Comparison of ENCODE assay signal across 13 cellular contexts in the genomic region with DNA sequence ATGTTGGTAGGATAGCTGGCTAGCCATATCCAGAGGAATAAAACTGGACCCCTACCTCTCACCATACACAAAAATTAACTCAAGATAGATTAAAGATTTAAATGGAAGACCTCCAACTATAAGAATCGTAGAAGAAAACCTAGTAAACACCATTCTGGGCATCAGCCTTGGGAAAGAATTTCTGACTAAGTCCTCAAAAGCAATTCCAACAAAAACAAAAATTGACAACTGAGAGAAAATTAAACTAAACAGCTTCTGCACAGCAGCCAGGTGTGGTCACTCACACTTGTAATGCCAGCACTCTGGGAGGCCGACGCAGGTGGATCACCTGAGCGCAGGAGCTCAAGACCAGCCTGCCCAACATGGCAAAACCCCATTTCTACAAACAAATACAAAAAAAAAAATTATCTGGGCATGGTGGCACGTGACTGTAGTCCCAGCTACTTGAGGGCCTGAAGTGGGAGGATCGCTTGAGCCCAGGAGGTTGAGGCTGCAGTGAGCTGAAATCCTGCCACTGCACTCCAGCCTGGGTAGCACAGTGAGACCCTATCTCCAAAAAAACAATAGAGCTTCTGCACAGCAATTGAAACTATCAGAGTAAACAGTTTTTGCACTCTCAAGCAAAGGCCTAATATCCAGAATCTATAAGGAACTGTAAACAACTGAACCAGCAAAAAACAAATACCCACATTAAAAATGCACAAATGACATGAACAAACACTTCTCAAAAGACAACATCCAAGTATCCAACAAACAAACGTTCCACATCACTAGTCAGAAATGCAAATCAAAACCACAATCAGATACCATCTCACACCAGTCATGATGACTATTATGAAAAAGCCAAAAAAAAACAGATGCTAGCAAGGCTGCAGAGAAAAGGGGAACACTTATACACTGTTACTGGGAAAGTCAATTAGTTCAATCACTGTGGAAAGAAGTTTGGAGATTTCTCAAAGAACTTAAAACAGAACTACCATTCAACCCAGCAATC. TPM values are rescaled to one million over a fixed set of nuclear protein-coding genes. Genes with fewer than 3 reads are reported as not detected.
DNase-seq lines count a peak whose midpoint lies in the region; ATAC-seq and TF ChIP-seq lines count a peak whose summit lies in the region.
"Had no signal": no experiment of that assay in that cellular context is flagged by ENCODE, and none has a peak within 500 bp of the region (broad histone marks: within the 10 kb centered on the region; RNA-seq: fewer than 3 reads in every experiment).

No MANE protein-coding gene starts in this region.

- DNase-seq in BJ (ENCODE audit: low read depth) (peak; percentile 62), IMR-90 (peak; percentile 67), adipocyte (ENCODE audit: low read depth) (peak; percentile 76), foreskin fibroblast (peak; percentile 51 to 73), putamen (ENCODE audit: low spot score) (no peak), T-helper 9 cell (no peak), cerebellar nuclear complex (lab: John Stamatoyannopoulos, UW) (no peak)
- DNase-seq in naive thymus-derived CD8-positive, alpha-beta T cell: no peak
- DNase-seq: activated CD8-positive, alpha-beta memory T cell treated with anti-CD3 and anti-CD28 coated beads, Interleukin-2, amount 50 U/mL, for 48 hours; NCI-H2029 treated with DMSO at 0.1 percent for 48 hours had no signal

- H2AK5ac ChIP-seq in IMR-90 (ENCODE audit: low read depth, low read length): no peak overlapping the region

- dilution Hi-C loops in IMR-90 (cut with HindIII; ENCODE audit: low sequenced_read_pairs, unreplicated experiment): no loop called here

- H3K4me3 Mint-ChIP-seq in naive thymus-derived CD8-positive, alpha-beta T cell: no peak overlapping the region
- H3K4me3 Mint-ChIP-seq: brain had no signal

- H3K9ac ChIP-seq in IMR-90 (ENCODE audit: low read depth, low read length): no peak overlapping the region
- no peak overlapping the region for H3K9ac ChIP-seq in adipocyte (ENCODE audit: low read length)

- no peak overlapping the region for H2AK9ac ChIP-seq in IMR-90 (replicated peaks; ENCODE audit: low read depth, low read length, poor library complexity)

- WGBS in IMR-90 (ENCODE audit: extremely low coverage in 2 of 2, insufficient read length in 1 of 2), 2 experiments: no CpG with 5 or more reads among the region's 7 CpGs

- H4K5ac ChIP-seq in IMR-90 (ENCODE audit: low read depth, low read length): no peak overlapping the region

- H3K27ac Mint-ChIP-seq in naive thymus-derived CD8-positive, alpha-beta T cell: no peak overlapping the region
- H3K27ac Mint-ChIP-seq: brain had no signal

- H2BK15ac ChIP-seq in IMR-90 (ENCODE audit: low read depth, low read length): no peak overlapping the region

- no peak overlapping the region for H2AFZ ChIP-seq in IMR-90 (replicated peaks; ENCODE audit: low read length, poor library complexity)

- H3K27me3 Mint-ChIP-seq in naive thymus-derived CD8-positive, alpha-beta T cell: peaks cover 0 to 14% (median 0%) of the 10 kb centered on the region in 5 donors

- BruUV-seq in IMR-90 (replicated peaks; lab: Mats Ljungman, UMichigan): no TSS peak

- H3K23ac ChIP-seq in IMR-90 (ENCODE audit: low read depth, low read length): no peak overlapping the region

- POLR2A ChIA-PET in BJ (lab: Charles Lee) (no interaction called here), IMR-90 (lab: Charles Lee; ENCODE audit: unreplicated experiment) (no interaction called here)
- POLR2A ChIA-PET in naive thymus-derived CD8-positive, alpha-beta T cell (lab: Charles Lee): no interaction called here

- no peaks in the 10 kb centered on the region for H3K9me3 Mint-ChIP-seq in naive thymus-derived CD8-positive, alpha-beta T cell

- H3K56ac ChIP-seq in IMR-90 (ENCODE audit: extremely low read depth, insufficient read depth, low read length): no peak overlapping the region

- no peak for TF ChIP-seq RAD21 in IMR-90 (IDR thresholded peaks at IDR 0.05; ENCODE audit: low read length)

- TF ChIP-seq POLR2A in IMR-90 (IDR thresholded peaks at IDR 0.05; ENCODE audit: low read depth, low read length): no peak

- no peak overlapping the region for H3K14ac ChIP-seq in IMR-90 (replicated peaks; ENCODE audit: low read depth, low read length)

- H3K9me1 ChIP-seq in IMR-90 (ENCODE audit: insufficient read depth, low read length): peaks cover 5% of the 10 kb centered on the region; the same call in 1 of the 2 replicates

- H4K8ac ChIP-seq in IMR-90 (ENCODE audit: low read depth in 2 of 2, low read length in 2 of 2): no peak overlapping the region

- TF ChIP-seq CTCF in BJ (IDR thresholded peaks at IDR 0.05; ENCODE audit: insufficient read depth, low read depth, low read length) (no peak), IMR-90 (conservative IDR thresholded peaks at IDR 0.05; ENCODE audit: low read depth, low read length) (no peak), foreskin fibroblast (IDR thresholded peaks at IDR 0.05; ENCODE audit: low read depth, low read length) (no peak)

- H3K9me3 ChIP-seq in IMR-90 (ENCODE audit: control insufficient read depth, insufficient read depth, low read length) (no peaks in the 10 kb centered on the region), adipocyte (ENCODE audit: control insufficient read depth, low read length) (no peaks in the 10 kb centered on the region)

- H2BK5ac ChIP-seq in IMR-90 (ENCODE audit: low read depth, low read length, poor library complexity, severe bottlenecking): no peak overlapping the region

- no peak overlapping the region for H3K27ac ChIP-seq in IMR-90 (ENCODE audit: insufficient read depth, low read length)

- H3K4ac ChIP-seq in IMR-90 (ENCODE audit: low read depth, low read length): no peak overlapping the region

- H4K91ac ChIP-seq in IMR-90 (ENCODE audit: insufficient read depth, low read depth, low read length): no peak overlapping the region

- H2BK120ac ChIP-seq in IMR-90 (ENCODE audit: low read depth, low read length): no peak overlapping the region

- H3K36me3 Mint-ChIP-seq in naive thymus-derived CD8-positive, alpha-beta T cell: no peaks in the 10 kb centered on the region
- H3K36me3 Mint-ChIP-seq: brain, CD14-positive monocyte had no signal

- H3K4me3 ChIP-seq in BJ (ENCODE audit: low read depth, low read length): no peak overlapping the region
- H3K4me3 ChIP-seq in IMR-90 (ENCODE audit: insufficient read depth, low read depth, low read length): no peak overlapping the region
- H3K4me3 ChIP-seq in adipocyte (ENCODE audit: low read length): no peak overlapping the region
- H3K4me3 ChIP-seq in foreskin fibroblast (ENCODE audit: low read depth in 1 of 2, low read length in 2 of 2): no peak overlapping the region

- in situ Hi-C loops in IMR-90 (cut with MboI; ENCODE audit: low sequenced_read_pairs): no loop called here

- peaks cover 5% of the 10 kb centered on the region for H3K4me1 ChIP-seq in IMR-90 (ENCODE audit: control insufficient read depth, insufficient read depth, low read length)
- H3K4me1 ChIP-seq in adipocyte (ENCODE audit: control insufficient read depth, insufficient read depth, low read length): peaks cover 8% of the 10 kb centered on the region

- H3K18ac ChIP-seq in IMR-90 (ENCODE audit: low read depth, low read length): no peak overlapping the region

- peaks cover 7 to 21% (median 13%) of the 10 kb centered on the region in 4 donors for H3K4me1 Mint-ChIP-seq in naive thymus-derived CD8-positive, alpha-beta T cell

- ATAC-seq in IMR-90 (ENCODE audit: low read depth): no peak
- no peak for ATAC-seq in naive thymus-derived CD8-positive, alpha-beta T cell
- ATAC-seq: HCT116 had no signal

- H4K20me1 ChIP-seq in IMR-90 (ENCODE audit: insufficient read depth, low read length): no peaks in the 10 kb centered on the region

- intact Hi-C loops in IMR-90 (cut with micrococcal nuclease): no loop called here

- CTCF ChIA-PET in BJ (lab: Yijun Ruan, JAX) (interaction anchor here (0.6 kb wide), 1 partner anchor 248 kb away, joined by 4 read pairs; no protein-coding TSS in a partner anchor), IMR-90 (lab: Yijun Ruan, JAX) (interaction anchor here (0.6 kb wide), 5 partner anchors 130 to 602 kb away, joined by 3 to 4 read pairs (median 4); no protein-coding TSS in a partner anchor)

- H3K36me3 ChIP-seq in BJ (ENCODE audit: control insufficient read depth, insufficient read depth, low read length): no peaks in the 10 kb centered on the region
- no peaks in the 10 kb centered on the region for H3K36me3 ChIP-seq in IMR-90 (ENCODE audit: control insufficient read depth, insufficient read depth, low read length)
- no peaks in the 10 kb centered on the region for H3K36me3 ChIP-seq in adipocyte (ENCODE audit: control insufficient read depth, insufficient read depth, low read length, severe bottlenecking)

- H3K27me3 ChIP-seq in BJ (ENCODE audit: control insufficient read depth, insufficient read depth, low read length) (no peaks in the 10 kb centered on the region), IMR-90 (ENCODE audit: control insufficient read depth, insufficient read depth, low read length) (no peaks in the 10 kb centered on the region), adipocyte (replicated peaks; ENCODE audit: control insufficient read depth, insufficient read depth, low read length) (no peaks in the 10 kb centered on the region)

- H3K4me2 ChIP-seq in IMR-90 (ENCODE audit: low read depth, low read length): no peak overlapping the region; the same call in 1 of the 2 replicates

- H2BK20ac ChIP-seq in IMR-90 (ENCODE audit: low read depth, low read length): no peak overlapping the region

- H3K79me1 ChIP-seq in IMR-90 (ENCODE audit: low read depth in 1 of 2, low read length in 2 of 2): peaks cover 7 to 8% of the 10 kb centered on the region in 2 experiments; a peak in 2 of 4 replicates

TF ChIP-seq in IMR-90, 13 proteins besides CTCF, POLR2A, EP300 and RAD21 (continues in another document):
- no peak for TF ChIP-seq BHLHE40 (IDR thresholded peaks at IDR 0.05; ENCODE audit: low read depth, low read length)
- no peak for TF ChIP-seq CEBPB (IDR thresholded peaks at IDR 0.05; ENCODE audit: low read depth, low read length)
- TF ChIP-seq RCOR1 (IDR thresholded peaks at IDR 0.05; ENCODE audit: insufficient replicate concordance, low read length): no peak

RNA-seq across cellular contexts. Expression of gene CRPPA, which starts 4.8 kb away (rescaled TPM):
- polyA plus RNA-seq in BJ (2011; rRNA removed) (0.39 and 0.78 TPM in 2 replicates), IMR-90 (2012; rRNA removed) (0.47 and 0.67 TPM in 2 replicates)
- polyA minus RNA-seq in BJ (2011; rRNA and poly(A)+ RNA removed): 0.62 and 0.90 TPM in 2 replicates
- 1.3 and 2.5 TPM in 2 replicates for total RNA-seq in IMR-90 (2012; rRNA removed)
- 0.14 and 0.24 TPM in 2 replicates for polyA plus RNA-seq in IMR-90 (2012; cell fraction: cytosol; rRNA removed)
- 0.07 and 0.71 TPM in 2 replicates for polyA plus RNA-seq in IMR-90 (2012; cell fraction: nucleus; rRNA removed; ENCODE audit: low replicate concordance)
- 1 to 10 TPM; 1.6 to 1.8 TPM for total RNA-seq in naive thymus-derived CD8-positive, alpha-beta T cell
- polyA plus RNA-seq in naive thymus-derived CD8-positive, alpha-beta T cell: under 1 TPM; 0.10 to 0.94 (median 0.69) TPM

RNA-seq across cellular contexts. Expression of gene SOSTDC1, which starts 49.0 kb away (rescaled TPM):
- polyA plus RNA-seq in BJ (2011; rRNA removed) (not detected in 2 replicates), IMR-90 (2012; rRNA removed) (0.04 and 0.07 TPM in 2 replicates)
- not detected in 2 replicates for polyA minus RNA-seq in BJ (2011; rRNA and poly(A)+ RNA removed)
- total RNA-seq in IMR-90 (2012; rRNA removed): under 0.01 TPM in 1 of 2 replicates, not detected in the other
- 0.02 TPM in 1 of 2 replicates, not detected in the other for polyA plus RNA-seq in IMR-90 (2012; cell fraction: cytosol; rRNA removed)
- not detected in 2 replicates for polyA plus RNA-seq in IMR-90 (2012; cell fraction: nucleus; rRNA removed; ENCODE audit: low replicate concordance)
- total RNA-seq in naive thymus-derived CD8-positive, alpha-beta T cell: not detected
- not detected for polyA plus RNA-seq in naive thymus-derived CD8-positive, alpha-beta T cell
- polyA plus RNA-seq: CD14-positive monocyte had no signal

Comparison
In these comparisons a context has a peak if more than half of its experiments do, and no peak if none do; other contexts are left out.
1. DNase-seq: peak in BJ (single experiment), IMR-90 (single experiment), adipocyte (single experiment) and foreskin fibroblast (2 of 2); none in putamen (single experiment), T-helper 9 cell (single experiment), naive thymus-derived CD8-positive, alpha-beta T cell (0 of 10) and cerebellar nuclear complex (0 of 2).